ENCODE assay signal across 8 cellular contexts in genomic region chr1:155001688-155002474, GRCh38. TPM values are rescaled to one million over a fixed set of nuclear protein-coding genes. Genes with fewer than 3 reads are reported as not detected.
DNase-seq lines count a peak whose midpoint lies in the region; TF ChIP-seq lines count a peak whose summit lies in the region.

No MANE protein-coding gene starts in this region.

- peaks cover 63% of the 10 kb centered on the region for H3K4me1 Mint-ChIP-seq in stimulated activated naive CD8-positive, alpha-beta T cell treated with anti-CD3 and anti-CD28 coated beads, Interleukin-15, Interleukin-2, amounts not matched to agents 100 ng/mL and 50 ng/mL, for 24 hours (ENCODE audit: low read depth)

- H3K36me3 ChIP-seq in DOHH2 (ENCODE audit: control insufficient read depth, low read length): no peaks in the 10 kb centered on the region
- no peaks in the 10 kb centered on the region for H3K36me3 ChIP-seq in MM.1S (replicated peaks; ENCODE audit: insufficient read depth, low read length)
- no peaks in the 10 kb centered on the region for H3K36me3 ChIP-seq in neural cell (ENCODE audit: insufficient read depth, low read length)

- H4K20me1 ChIP-seq in DOHH2 (ENCODE audit: control insufficient read depth, insufficient read depth, low read depth, low read length): no peaks in the 10 kb centered on the region
- H4K20me1 ChIP-seq in MM.1S (ENCODE audit: insufficient read depth, low read length): no peaks in the 10 kb centered on the region
- H4K20me1 ChIP-seq in neural cell (ENCODE audit: insufficient read depth): no peaks in the 10 kb centered on the region

- H3K9me3 Mint-ChIP-seq in stimulated activated naive CD8-positive, alpha-beta T cell treated with anti-CD3 and anti-CD28 coated beads, Interleukin-15, Interleukin-2, amounts not matched to agents 100 ng/mL and 50 ng/mL, for 24 hours: no peaks in the 10 kb centered on the region

- no peak for TF ChIP-seq EP300 in neural cell (conservative IDR thresholded peaks at IDR 0.05; ENCODE audit: poor library complexity, severe bottlenecking)

- TF ChIP-seq RAD21 in neural cell (conservative IDR thresholded peaks at IDR 0.05): no peak

- H3K4me3 Mint-ChIP-seq in stimulated activated naive CD8-positive, alpha-beta T cell treated with anti-CD3 and anti-CD28 coated beads, Interleukin-15, Interleukin-2, amounts not matched to agents 100 ng/mL and 50 ng/mL, for 24 hours: peak overlapping the region; percentile 81

- no peaks in the 10 kb centered on the region for H3K27me3 Mint-ChIP-seq in stimulated activated naive CD8-positive, alpha-beta T cell treated with anti-CD3 and anti-CD28 coated beads, Interleukin-15, Interleukin-2, amounts not matched to agents 100 ng/mL and 50 ng/mL, for 24 hours

- H3K4me3 ChIP-seq in DOHH2 (ENCODE audit: low read length): peak overlapping the region; percentile 92
- peak overlapping the region; percentile 77 for H3K4me3 ChIP-seq in MM.1S (ENCODE audit: low read length)
- peak overlapping the region; percentile 93 for H3K4me3 ChIP-seq in fibroblast of villous mesenchyme (ENCODE audit: low read depth, low read length)
- peak overlapping the region; percentile 79 for H3K4me3 ChIP-seq in neural cell (ENCODE audit: low read length)

- peak overlapping the region; percentile 81 for H3K4me2 ChIP-seq in DOHH2 (ENCODE audit: low read length)
- peak overlapping the region; percentile 90 for H3K4me2 ChIP-seq in MM.1S (ENCODE audit: low read depth, low read length)
- H3K4me2 ChIP-seq in neural cell (ENCODE audit: low read length): peak overlapping the region; percentile 94

- H3K36me3 Mint-ChIP-seq in stimulated activated naive CD8-positive, alpha-beta T cell treated with anti-CD3 and anti-CD28 coated beads, Interleukin-15, Interleukin-2, amounts not matched to agents 100 ng/mL and 50 ng/mL, for 24 hours (ENCODE audit: low read depth): no peaks in the 10 kb centered on the region

- H2AFZ ChIP-seq in MM.1S (ENCODE audit: low read length) (peak overlapping the region; percentile 78), neural cell (ENCODE audit: low read depth, low read length) (peak overlapping the region; percentile 45)

- TF ChIP-seq CTCF in DOHH2 (IDR thresholded peaks at IDR 0.05; ENCODE audit: low read depth, low read length, poor library complexity, severe bottlenecking) (peak; percentile 57), MM.1S (IDR thresholded peaks at IDR 0.05; ENCODE audit: low read length) (peak; percentile 70), fibroblast of villous mesenchyme (IDR thresholded peaks at IDR 0.05; ENCODE audit: insufficient read depth, low read depth, low read length) (peak; percentile 50), neural cell (IDR thresholded peaks at IDR 0.05; ENCODE audit: poor library complexity, severe bottlenecking) (peak; percentile 43)

- peaks cover 36% of the 10 kb centered on the region for H3F3A ChIP-seq in DOHH2 (ENCODE audit: control insufficient read depth, insufficient read depth)
- peaks cover 62% of the 10 kb centered on the region for H3F3A ChIP-seq in MM.1S (ENCODE audit: insufficient read depth, low read length)
- H3F3A ChIP-seq in neural cell (ENCODE audit: insufficient read depth, low read length, poor library complexity, severe bottlenecking): peaks cover 3% of the 10 kb centered on the region

- H3K79me2 ChIP-seq in DOHH2 (ENCODE audit: control insufficient read depth, low read length) (peaks cover 26% of the 10 kb centered on the region), MM.1S (ENCODE audit: low read length) (peaks cover 43% of the 10 kb centered on the region), neural cell (replicated peaks; ENCODE audit: insufficient read depth, low read length) (no peaks in the 10 kb centered on the region)

- H3K9me3 ChIP-seq in DOHH2 (ENCODE audit: control insufficient read depth, insufficient read depth, low read length): no peaks in the 10 kb centered on the region
- no peaks in the 10 kb centered on the region for H3K9me3 ChIP-seq in MM.1S (replicated peaks; ENCODE audit: insufficient read depth, low read length)
- H3K9me3 ChIP-seq in neural cell (ENCODE audit: low read length): no peaks in the 10 kb centered on the region

- peak overlapping the region; percentile 90 for H3K27ac Mint-ChIP-seq in stimulated activated naive CD8-positive, alpha-beta T cell treated with anti-CD3 and anti-CD28 coated beads, Interleukin-15, Interleukin-2, amounts not matched to agents 100 ng/mL and 50 ng/mL, for 24 hours

- H3K9ac ChIP-seq in MM.1S (ENCODE audit: low read length): peak overlapping the region; percentile 93
- peak overlapping the region; percentile 66 for H3K9ac ChIP-seq in neural cell (ENCODE audit: low read length)

- H3K4me1 ChIP-seq in DOHH2 (ENCODE audit: control insufficient read depth, low read length): peaks cover 62% of the 10 kb centered on the region
- peaks cover 24% of the 10 kb centered on the region for H3K4me1 ChIP-seq in MM.1S (ENCODE audit: low read length)

- peak overlapping the region; percentile 80 for H3K27ac ChIP-seq in DOHH2 (ENCODE audit: low read depth, low read length)
- peak overlapping the region; percentile 95 for H3K27ac ChIP-seq in MM.1S (ENCODE audit: low read length)
- peak overlapping the region; percentile 47 for H3K27ac ChIP-seq in neural cell (ENCODE audit: low read length)

- DNase-seq in H4 (ENCODE audit: low spot score) (peak; percentile 99), MM.1S (peak; percentile 100), SHP77 treated with DMSO at 0.1 percent for 48 hours (lab: John Stamatoyannopoulos, UW) (peak; percentile 99), activated gamma-delta T cell (lab: John Stamatoyannopoulos, UW) (peak; percentile 91), fibroblast of villous mesenchyme (ENCODE audit: low read depth) (peak; percentile 99)

- H3K27me3 ChIP-seq in DOHH2 (ENCODE audit: control insufficient read depth, low read length) (no peaks in the 10 kb centered on the region), MM.1S (replicated peaks; ENCODE audit: insufficient read depth, low read length) (no peaks in the 10 kb centered on the region), neural cell (ENCODE audit: insufficient read depth, low read depth, low read length) (peaks cover 9% of the 10 kb centered on the region)

- H3K9me2 ChIP-seq in DOHH2 (replicated peaks; ENCODE audit: control insufficient read depth, low read length): no peaks in the 10 kb centered on the region
- H3K9me2 ChIP-seq in MM.1S (replicated peaks; ENCODE audit: insufficient read depth, low read length): no peaks in the 10 kb centered on the region
- no peaks in the 10 kb centered on the region for H3K9me2 ChIP-seq in neural cell (ENCODE audit: insufficient read depth, low read length)

TF ChIP-seq in neural cell, 6 proteins besides CTCF, POLR2A, EP300 and RAD21:
- no peak for TF ChIP-seq EZH2 (IDR thresholded peaks at IDR 0.05; ENCODE audit: borderline replicate concordance, insufficient read depth, low read length, poor library complexity, severe bottlenecking)
- TF ChIP-seq POLR2AphosphoS5 (IDR thresholded peaks at IDR 0.05): peak; percentile 34

RNA-seq across cellular contexts. Expression of gene ZBTB7B, which starts 0.7 kb away (rescaled TPM):
- total RNA-seq in H4 (2014; rRNA removed; shearing (Covaris generic)): 8.3 and 10.6 TPM in 2 replicates
- 15.5 and 15.8 TPM in 2 replicates for total RNA-seq in fibroblast of villous mesenchyme
- polyA plus RNA-seq in neural cell: 0.38 and 0.54 TPM in 2 replicates
- 0.24 and 0.46 TPM in 2 replicates for polyA minus RNA-seq in neural cell

RNA-seq across cellular contexts. Expression of gene LENEP, which starts 8.5 kb away (rescaled TPM):
- not detected in 2 replicates for total RNA-seq in H4 (2014; rRNA removed; shearing (Covaris generic))
- 0.32 and 0.43 TPM in 2 replicates for total RNA-seq in fibroblast of villous mesenchyme
- polyA plus RNA-seq in neural cell: 3.9 TPM in 1 of 2 replicates, not detected in the other
- polyA minus RNA-seq in neural cell: 1.7 and 2.4 TPM in 2 replicates

RNA-seq across cellular contexts. Expression of gene FLAD1, which starts 18.7 kb away (rescaled TPM):
- total RNA-seq in H4 (2014; rRNA removed; shearing (Covaris generic)): 31.4 and 37.9 TPM in 2 replicates
- total RNA-seq in fibroblast of villous mesenchyme: 22.9 and 24.2 TPM in 2 replicates
- 68.6 and 79.5 TPM in 2 replicates for polyA plus RNA-seq in neural cell
- 37.5 and 39.2 TPM in 2 replicates for polyA minus RNA-seq in neural cell

RNA-seq across cellular contexts. Expression of gene CKS1B, which starts 27.4 kb away (rescaled TPM):
- total RNA-seq in H4 (2014; rRNA removed; shearing (Covaris generic)): 170 and 248 TPM in 2 replicates
- 57.7 and 68.2 TPM in 2 replicates for total RNA-seq in fibroblast of villous mesenchyme
- 22.4 and 29.0 TPM in 2 replicates for polyA plus RNA-seq in neural cell
- 8.8 and 11.6 TPM in 2 replicates for polyA minus RNA-seq in neural cell

RNA-seq across cellular contexts. Expression of gene SHC1, which starts 31.3 kb away (rescaled TPM):
- 163 and 170 TPM in 2 replicates for total RNA-seq in H4 (2014; rRNA removed; shearing (Covaris generic))
- 255 and 330 TPM in 2 replicates for total RNA-seq in fibroblast of villous mesenchyme
- polyA plus RNA-seq in neural cell: 4.7 and 9.5 TPM in 2 replicates
- polyA minus RNA-seq in neural cell: 3.2 and 5.8 TPM in 2 replicates

Comparison
In these comparisons a context has a peak if more than half of its experiments do, and no peak if none do; other contexts are left out.
1. Peak in every context shown above with its lines: DNase-seq, H3K4me3 ChIP-seq and H3K27ac ChIP-seq.